Comparison of ENCODE assay signal across 11 cellular contexts in genomic region chr11:17864478-17864941, GRCh38.
DNase-seq lines count a peak whose midpoint lies in the region; ATAC-seq and TF ChIP-seq lines count a peak whose summit lies in the region.
"Had no signal": no experiment of that assay in that cellular context is flagged by ENCODE, and none has a peak within 500 bp of the region (broad histone marks: within the 10 kb centered on the region; RNA-seq: fewer than 3 reads in every experiment).

No MANE protein-coding gene starts in this region.

- no peak overlapping the region for H3K4me3 ChIP-seq in Loucy (ENCODE audit: low read length, poor library complexity, severe bottlenecking)
- no peak overlapping the region for H3K4me3 ChIP-seq in stomach
- H3K4me3 ChIP-seq: SJSA1 had no signal

- no peaks in the 10 kb centered on the region for H3K4me1 Mint-ChIP-seq in endothelial cell (ENCODE audit: unreplicated experiment)

- no peak overlapping the region for H3K9ac ChIP-seq in Loucy (ENCODE audit: low read depth, low read length, poor library complexity, severe bottlenecking)

- H3F3A ChIP-seq in Loucy (ENCODE audit: low read depth), result no peaks in the 10 kb centered on the region

- DNase-seq in activated naive CD4-positive, alpha-beta T cell treated with Interleukin-2 at 50 U/mL for 16 hours, result peak; percentile 6
- no peak for DNase-seq in activated naive CD4-positive, alpha-beta T cell (lab: John Stamatoyannopoulos, UW)
- DNase-seq in endothelial cell (ENCODE audit: low spot score) (peak; percentile 33), stomach (peak; percentile 32), HCEC 1CT (no peak)
- no peak for DNase-seq in effector CD8-positive, alpha-beta T cell (lab: John Stamatoyannopoulos, UW)
- DNase-seq: caudate nucleus, DND-41 had no signal

- ATAC-seq in GM18498 (IDR thresholded peaks at IDR 0.05; ENCODE audit: unreplicated experiment), result no peak

- H3K79me2 ChIP-seq in Loucy (ENCODE audit: insufficient read depth, low read length), result no peaks in the 10 kb centered on the region

- H3K36me3 Mint-ChIP-seq in endothelial cell (ENCODE audit: low read depth, unreplicated experiment), result peaks cover 11% of the 10 kb centered on the region

- peak overlapping the region in 1 of 5 donors; percentile 41 for H3K27ac ChIP-seq in stomach
- H3K27ac ChIP-seq: SJSA1 had no signal

- peaks cover 7% of the 10 kb centered on the region; the same call in 1 of the 2 replicates for H3K36me3 ChIP-seq in Loucy (ENCODE audit: insufficient read depth, low read length)
- peaks cover 0 to 20% (median 2%) of the 10 kb centered on the region in 4 donors for H3K36me3 ChIP-seq in stomach
- H3K36me3 ChIP-seq: SJSA1 had no signal

- no peaks in the 10 kb centered on the region for H3K4me1 ChIP-seq in Loucy (ENCODE audit: insufficient read depth, low read length, poor library complexity, severe bottlenecking)
- peaks cover 0 to 9% (median 0%) of the 10 kb centered on the region in 4 donors for H3K4me1 ChIP-seq in stomach
- H3K4me1 ChIP-seq: SJSA1 had no signal

- H3K9me2 ChIP-seq in Loucy (replicated peaks; ENCODE audit: low read depth, low read length), result no peaks in the 10 kb centered on the region

- H3K9me3 Mint-ChIP-seq in endothelial cell (ENCODE audit: unreplicated experiment), result no peaks in the 10 kb centered on the region

- no peak for TF ChIP-seq EP300 in stomach (IDR thresholded peaks at IDR 0.05)

- H3K4me3 Mint-ChIP-seq in endothelial cell (ENCODE audit: unreplicated experiment), result no peak overlapping the region

- H3K27me3 ChIP-seq in Loucy (ENCODE audit: insufficient read depth, low read length, poor library complexity, severe bottlenecking), result no peaks in the 10 kb centered on the region
- no peaks in the 10 kb centered on the region for H3K27me3 ChIP-seq in stomach
- H3K27me3 ChIP-seq: SJSA1 had no signal

- peaks cover 5% of the 10 kb centered on the region; the same call in 1 of the 2 replicates for H3K9me3 ChIP-seq in Loucy (ENCODE audit: insufficient read depth, low read depth, low read length)
- peaks cover 0 to 11% (median 0%) of the 10 kb centered on the region in 4 donors for H3K9me3 ChIP-seq in stomach
- H3K9me3 ChIP-seq: SJSA1 had no signal

- H3K27ac Mint-ChIP-seq in endothelial cell (ENCODE audit: unreplicated experiment), result no peak overlapping the region

- WGBS in stomach, 5 donors, result 14 to 41% (median 20%) methylated on average over 3 of the region's 3 CpGs

- TF ChIP-seq CTCF in Loucy (conservative IDR thresholded peaks at IDR 0.05; ENCODE audit: low read length), result peak; percentile 69
- peak; percentile 83 for TF ChIP-seq CTCF in endothelial cell (IDR thresholded peaks at IDR 0.05; ENCODE audit: unreplicated experiment)
- peak in 4 of 7 experiments; percentile 25 to 42 (median 32) for TF ChIP-seq CTCF in stomach (IDR thresholded peaks at IDR 0.05)

- H2AFZ ChIP-seq in Loucy (ENCODE audit: low read length), result no peak overlapping the region

- no peaks in the 10 kb centered on the region for H4K20me1 ChIP-seq in Loucy (ENCODE audit: insufficient read depth, low read length, poor library complexity, severe bottlenecking)

- no peaks in the 10 kb centered on the region for H3K27me3 Mint-ChIP-seq in endothelial cell (ENCODE audit: unreplicated experiment)

- intact Hi-C loops in stomach (cut with DNase I; ENCODE audit: low total_unique reads), result no loop called here

- no peak for TF ChIP-seq POLR2A in stomach (IDR thresholded peaks at IDR 0.05)

- no peak overlapping the region for H3K4me2 ChIP-seq in Loucy (ENCODE audit: low read depth, low read length, poor library complexity, severe bottlenecking)

Comparison
In these comparisons a context has a peak if more than half of its experiments do, and no peak if none do; other contexts are left out.
1. DNase-seq: peak in activated naive CD4-positive, alpha-beta T cell treated with Interleukin-2 at 50 U/mL for 16 hours (single experiment), endothelial cell (single experiment) and stomach (single experiment); none in activated naive CD4-positive, alpha-beta T cell (0 of 4), effector CD8-positive, alpha-beta T cell (single experiment) and HCEC 1CT (single experiment).
2. CTCF ChIP-seq: peak in every context shown above with its lines; median percentile 83 in endothelial cell; 69 in Loucy; 32 in stomach.